ENCODE assay signal across 8 cellular contexts in genomic region chr10:133081636-133082035, GRCh38. TPM values are rescaled to one million over a fixed set of nuclear protein-coding genes. Genes with fewer than 3 reads are reported as not detected.
"Had no signal": no experiment of that assay in that cellular context is flagged by ENCODE, and none has a peak within 500 bp of the region (broad histone marks: within the 10 kb centered on the region; RNA-seq: fewer than 3 reads in every experiment).

No MANE protein-coding gene starts in this region.

- H3K36me3 Mint-ChIP-seq: IgD-negative memory B cell had no signal

- H3K4me3 Mint-ChIP-seq: IgD-negative memory B cell had no signal

- H3K27ac Mint-ChIP-seq: IgD-negative memory B cell had no signal

- DNase-seq: IMR-90, KBM-7 had no signal

- H3K9me3 Mint-ChIP-seq: IgD-negative memory B cell had no signal

- ATAC-seq: HepG2, K562 had no signal

- H3K27ac ChIP-seq: HL-60 had no signal

- H3K4me3 ChIP-seq: K562 had no signal

RNA-seq across cellular contexts. Expression of gene ADGRA1, which starts 6.1 kb away (rescaled TPM):
- total RNA-seq: HepG2, HT-29, HT1080, IMR-90, K562 had no signal
- polyA plus RNA-seq: HepG2, IgD-negative memory B cell, IMR-90, K562 had no signal
